27 cellular contexts compared by ENCODE assay signal in the genomic region with DNA sequence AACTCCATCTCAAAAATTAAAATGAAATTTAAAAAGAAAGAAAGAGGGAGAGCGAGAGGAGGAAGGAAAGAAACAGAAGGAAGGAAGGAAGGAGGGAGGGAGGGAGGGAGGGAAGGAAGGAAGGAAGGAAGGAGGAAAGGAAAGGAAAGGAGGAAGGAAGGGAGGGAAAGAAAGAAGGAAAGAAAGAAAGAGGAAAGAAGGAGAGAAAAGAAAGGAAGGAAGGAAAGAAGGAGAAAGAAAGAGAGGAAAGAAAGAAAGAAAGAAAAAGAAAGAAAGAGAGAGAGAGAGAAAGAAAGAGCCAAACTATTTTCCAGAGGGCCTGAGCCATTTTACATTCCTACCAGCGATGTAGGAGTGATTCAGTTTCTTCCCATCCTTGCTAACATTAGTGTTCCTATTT.
"Had no signal": no experiment of that assay in that cellular context is flagged by ENCODE, and none has a peak within 500 bp of the region (broad histone marks: within the 10 kb centered on the region; RNA-seq: fewer than 3 reads in every experiment).

No MANE protein-coding gene starts in this region.

- H3K27me3 ChIP-seq: colonic mucosa, esophagus squamous epithelium, gastrocnemius medialis, heart right ventricle, left lung had no signal

- H3K36me3 ChIP-seq: colonic mucosa, esophagus squamous epithelium, gastrocnemius medialis, heart right ventricle, left lung, lower lobe of right lung had no signal

- H3K4me1 Mint-ChIP-seq: naive B cell had no signal

- H3K36me3 Mint-ChIP-seq: mesothelial cell of epicardium, naive B cell had no signal

- H3K4me1 ChIP-seq: colonic mucosa, esophagus squamous epithelium, gastrocnemius medialis, heart right ventricle, left lung, lower lobe of right lung had no signal

- H3K27me3 Mint-ChIP-seq: dendritic cell treated with granulocyte-macrophage colony-stimulating factor and Interleukin-4, amounts not matched to agents 40 ng/mL and 50 ng/mL, for 4 days; effector memory CD8-positive, alpha-beta T cell; naive B cell had no signal

- H3K27ac Mint-ChIP-seq: dendritic cell treated with granulocyte-macrophage colony-stimulating factor and Interleukin-4, amounts not matched to agents 40 ng/mL and 50 ng/mL, for 4 days; effector memory CD8-positive, alpha-beta T cell; endodermal cell; mesothelial cell of epicardium; naive B cell had no signal

- ATAC-seq: effector memory CD8-positive, alpha-beta T cell; esophagus mucosa; gastrocnemius medialis; heart right ventricle; left cardiac atrium; left lung; left ventricle myocardium superior; lower lobe of right lung; mucosa of descending colon had no signal

- H3K27ac ChIP-seq: colonic mucosa, epithelial cell of prostate, esophagus squamous epithelium, gastrocnemius medialis, heart right ventricle, left lung, lower lobe of right lung had no signal

- H3K4me3 ChIP-seq: colonic mucosa, esophagus squamous epithelium, gastrocnemius medialis, heart right ventricle, left lung, lower lobe of right lung, mucosa of descending colon had no signal

- DNase-seq: colonic mucosa; cortex of kidney; effector CD8-positive, alpha-beta T cell; effector memory CD8-positive, alpha-beta T cell; endodermal cell; erythroblast; esophagus squamous epithelium; foreskin fibroblast; foreskin melanocyte; gastrocnemius medialis; glutamatergic neuron; head of caudate nucleus; heart right ventricle; hippocampal formation; left cardiac atrium; left lung; left ventricle myocardium superior; lower lobe of right lung; mesenchymal stem cell; mucosa of descending colon; naive B cell had no signal

- H3K4me3 Mint-ChIP-seq: dendritic cell treated with granulocyte-macrophage colony-stimulating factor and Interleukin-4, amounts not matched to agents 40 ng/mL and 50 ng/mL, for 4 days; effector memory CD8-positive, alpha-beta T cell; endodermal cell; mesothelial cell of epicardium; naive B cell had no signal

- FAIRE-seq: islet of Langerhans, keratinocyte had no signal

- H3K9me3 ChIP-seq: colonic mucosa, esophagus squamous epithelium, gastrocnemius medialis, lower lobe of right lung, mucosa of descending colon had no signal
